In the genomic region with DNA sequence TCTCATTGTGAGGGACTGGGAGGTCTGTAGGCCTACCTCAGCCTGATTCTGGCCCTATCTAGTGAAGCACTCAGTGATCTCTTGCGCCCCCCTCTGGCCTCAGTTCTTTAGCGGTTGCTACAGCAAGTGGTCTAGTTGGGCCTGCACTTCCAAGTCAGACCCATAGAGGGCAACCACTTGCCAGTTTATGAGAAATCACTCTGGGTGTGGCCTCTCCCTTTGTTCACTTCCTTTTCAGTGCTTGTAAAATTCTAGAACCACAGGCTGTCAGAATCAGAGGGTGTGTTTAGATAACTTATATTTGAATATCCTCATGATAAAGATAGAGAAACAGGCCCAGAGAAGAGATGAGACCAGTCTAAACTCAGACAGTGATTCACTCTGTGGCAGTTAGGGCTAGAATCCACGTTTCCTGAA, we compare ENCODE assay signal across 1 cellular context.
TF ChIP-seq lines count a peak whose summit lies in the region.

No MANE protein-coding gene starts in this region.

TF ChIP-seq in Ishikawa, 13 proteins besides CTCF, POLR2A, EP300 and RAD21 (continued from another document):
- TF ChIP-seq CEBPB (IDR thresholded peaks at IDR 0.05) (no peak), EGR1 (IDR thresholded peaks at IDR 0.05) (no peak)
TF ChIP-seq in Ishikawa: peak in this region for 0.
